ENCODE assay signal across 10 cellular contexts in the genomic region with DNA sequence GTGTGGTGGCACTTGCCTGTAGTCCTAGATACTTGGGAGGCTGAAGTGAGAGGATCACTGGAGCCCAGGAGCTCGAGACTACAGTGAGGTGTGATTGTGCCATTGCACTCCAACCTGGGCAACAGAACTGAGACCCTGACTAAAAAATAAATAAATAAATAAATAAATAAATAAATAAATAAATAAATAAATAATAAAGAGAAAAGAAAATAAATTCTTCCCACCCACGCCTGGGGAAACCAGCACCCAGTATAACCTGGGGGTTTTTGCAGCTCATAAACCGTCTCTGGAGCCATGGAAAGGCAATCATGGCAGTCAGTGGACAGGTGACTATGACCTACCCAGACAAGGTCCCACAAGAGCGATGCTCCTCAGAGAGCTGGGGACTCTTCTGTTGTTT. TPM values are rescaled to one million over a fixed set of nuclear protein-coding genes. Genes with fewer than 3 reads are reported as not detected.
"Had no signal": no experiment of that assay in that cellular context is flagged by ENCODE, and none has a peak within 500 bp of the region (broad histone marks: within the 10 kb centered on the region; RNA-seq: fewer than 3 reads in every experiment).

No MANE protein-coding gene starts in this region.

- H3K4me3 ChIP-seq: HAP-1 had no signal

- H3K9me3 Mint-ChIP-seq: IgD-negative memory B cell had no signal

- H3K27ac Mint-ChIP-seq: IgD-negative memory B cell had no signal

- DNase-seq: GOT3, H7, Kasumi-1, KG1 had no signal

- ATAC-seq: HCT116, HepG2 had no signal

- H3K36me3 ChIP-seq: HAP-1 had no signal

- H3K36me3 Mint-ChIP-seq: IgD-negative memory B cell had no signal

- H3K4me3 Mint-ChIP-seq: IgD-negative memory B cell had no signal

- H3K4me1 Mint-ChIP-seq: IgD-negative memory B cell had no signal

- H3K9me3 ChIP-seq: HAP-1 had no signal

RNA-seq across cellular contexts. Expression of a gene that starts 7.9 kb away (rescaled TPM):
- total RNA-seq: H4, HepG2, HT1080 had no signal
- polyA plus RNA-seq: HepG2, IgD-negative memory B cell had no signal

RNA-seq across cellular contexts. Expression of a gene that starts 47.5 kb away (rescaled TPM):
- total RNA-seq: HT1080 had no signal
- polyA plus RNA-seq: HepG2, IgD-negative memory B cell had no signal
